In genomic region chr19:34943861-34944573, GRCh38 we compare ENCODE assay signal across 23 cellular contexts.
"Had no signal": no experiment of that assay in that cellular context is flagged by ENCODE, and none has a peak within 500 bp of the region (broad histone marks: within the 10 kb centered on the region; RNA-seq: fewer than 3 reads in every experiment).

No MANE protein-coding gene starts in this region.

- H3K27me3 ChIP-seq: colonic mucosa, esophagus muscularis mucosa, gastrocnemius medialis, heart right ventricle, neutrophil, spleen, testis, tibial nerve had no signal

- H3K9me3 ChIP-seq: colonic mucosa, testis had no signal

- H3K4me1 ChIP-seq: colonic mucosa, esophagus muscularis mucosa, gastrocnemius medialis, heart right ventricle, left ventricle myocardium inferior, psoas muscle, spleen, testis, tibial nerve had no signal

- ATAC-seq: gastrocnemius medialis; heart right ventricle; naive thymus-derived CD8-positive, alpha-beta T cell; psoas muscle; sciatic nerve; stimulated activated memory B cell treated with anti-CD40 and anti-IgM and Interleukin-4, amounts not matched to agents 10 μg/mL and 1 μg/mL and 100 μg/mL, for 72 hours had no signal

- H3K27ac ChIP-seq: colonic mucosa, epithelial cell of prostate, esophagus muscularis mucosa, gastrocnemius medialis, heart right ventricle, left ventricle myocardium inferior, neutrophil, psoas muscle, spleen, testis, tibial nerve had no signal

- H3K36me3 ChIP-seq: colonic mucosa, neutrophil had no signal

- DNase-seq: colonic mucosa; dermis blood vessel endothelial cell; gastrocnemius medialis; heart right ventricle; hypothalamus; islet precursor cell; left ventricle myocardium inferior; mesenchymal stem cell; naive thymus-derived CD8-positive, alpha-beta T cell; psoas muscle; retina; spleen; stimulated activated CD4-positive, alpha-beta T cell treated with anti-CD3 and anti-CD28 coated beads, Interleukin-15, amount 100 ng/mL, for 24 hours; stimulated activated CD4-positive, alpha-beta T cell treated with anti-CD3 and anti-CD28 coated beads, Interleukin-1b, Interleukin-23, amount 100 ng/mL, for 48 hours; stimulated activated CD4-positive, alpha-beta T cell treated with anti-CD3 and anti-CD28 coated beads, Interleukin-4, amount 100 ng/mL, for 24 hours; testis had no signal

- H3K4me3 ChIP-seq: colonic mucosa, esophagus muscularis mucosa, heart right ventricle, left ventricle myocardium inferior, lung, psoas muscle, spleen, testis, tibial nerve had no signal
